In genomic region chr11:77014669-77015068, GRCh38 we compare ENCODE assay signal across 24 cellular contexts. TPM values are rescaled to one million over a fixed set of nuclear protein-coding genes. Genes with fewer than 3 reads are reported as not detected.
A peak's percentile ranks its signal among the peaks of the same experiment; 100 is the strongest.
DNase-seq lines count a peak whose midpoint lies in the region; ATAC-seq, FAIRE-seq and TF ChIP-seq lines count a peak whose summit lies in the region.
"Had no signal": no experiment of that assay in that cellular context is flagged by ENCODE, and none has a peak within 500 bp of the region (broad histone marks: within the 10 kb centered on the region; RNA-seq: fewer than 3 reads in every experiment).

No MANE protein-coding gene starts in this region.

- no peaks in the 10 kb centered on the region for H3K36me3 ChIP-seq in HepG2 (replicated peaks in 1 of 2; ENCODE audit: control insufficient read depth in 1 of 2, insufficient read depth in 2 of 2, low read length in 2 of 2)
- H3K36me3 ChIP-seq in right lobe of liver: no peaks in the 10 kb centered on the region
- H3K36me3 ChIP-seq in PC-9 (ENCODE audit: low read depth): 0 out of 2 replicates have a peak, but pooled peaks cover 9% of the 10 kb centered on the region
- H3K36me3 ChIP-seq in K562 (ENCODE audit: control insufficient read depth, insufficient read depth, low read length): peaks cover 6% of the 10 kb centered on the region; the same call in 1 of the 3 replicates
- H3K36me3 ChIP-seq: BE2C had no signal

- no peaks in the 10 kb centered on the region for H3K9me1 ChIP-seq in K562 (ENCODE audit: control insufficient read depth, insufficient read depth, low read length)

- TF ChIP-seq POLR2A in HepG2 (IDR thresholded peaks at IDR 0.05; ENCODE audit: insufficient read depth in 1 of 2, low read depth in 2 of 2, low read length in 2 of 2): no peak
- TF ChIP-seq POLR2A in right lobe of liver (IDR thresholded peaks at IDR 0.05): no peak
- TF ChIP-seq POLR2A in K562 (conservative IDR thresholded peaks at IDR 0.05): no peak

- H3K4me2 ChIP-seq in HepG2 (ENCODE audit: low read depth, low read length): no peak overlapping the region
- H3K4me2 ChIP-seq in PC-9: no peak overlapping the region
- no peak overlapping the region for H3K4me2 ChIP-seq in K562 (ENCODE audit: insufficient read depth, low read length)
- H3K4me2 ChIP-seq: BLaER1 had no signal

- no peak overlapping the region for H3K4me3 ChIP-seq in HepG2 (replicated peaks in 1 of 3; ENCODE audit: insufficient read depth in 1 of 3, low read depth in 2 of 3, low read length in 3 of 3)
- H3K4me3 ChIP-seq in right lobe of liver: no peak overlapping the region
- no peak overlapping the region for H3K4me3 ChIP-seq in PC-9
- H3K4me3 ChIP-seq in K562: no peak overlapping the region
- H3K4me3 ChIP-seq: A549, BLaER1 had no signal

- WGBS in HepG2 (ENCODE audit: low lambda C conversion rate): 84% methylated on average over 2 of the region's 2 CpGs
- 85% methylated on average over 2 of the region's 2 CpGs for WGBS in right lobe of liver (ENCODE audit: insufficient coverage, low coverage, low lambda C conversion rate, missing lambda C conversion rate)
- 74% methylated on average over 2 of the region's 2 CpGs for whole genome bisulfite sequencing in K562 (ENCODE audit: insufficient coverage, low coverage, missing lambda C conversion rate)

- TF ChIP-seq EP300 in HepG2 (IDR thresholded peaks at IDR 0.05; ENCODE audit: low read depth in 2 of 2, low read length in 2 of 2): no peak
- no peak for TF ChIP-seq EP300 in HepG2 (CRISPR knock-in tag; IDR thresholded peaks at IDR 0.05; ENCODE audit: borderline replicate concordance)
- TF ChIP-seq EP300 in K562 (IDR thresholded peaks at IDR 0.05; ENCODE audit: low read length): no peak

- peaks cover 32% of the 10 kb centered on the region for H3F3A ChIP-seq in PC-9 (ENCODE audit: insufficient read depth, low read depth)

- BruUV-seq in HepG2 (replicated peaks; lab: Mats Ljungman, UMichigan) (no TSS peak), PC-9 (replicated peaks; lab: Mats Ljungman, UMichigan) (no TSS peak), K562 (replicated peaks; lab: Mats Ljungman, UMichigan) (no TSS peak)

- H3K27me3 ChIP-seq in HepG2 (ENCODE audit: control insufficient read depth in 1 of 2, insufficient read depth in 2 of 2, low read length in 2 of 2): no peaks in the 10 kb centered on the region
- no peaks in the 10 kb centered on the region for H3K27me3 ChIP-seq in right lobe of liver
- H3K27me3 ChIP-seq in PC-9 (ENCODE audit: insufficient read depth, low read depth): no peaks in the 10 kb centered on the region
- no peaks in the 10 kb centered on the region for H3K27me3 ChIP-seq in K562 (ENCODE audit: control insufficient read depth in 2 of 2, insufficient read depth in 2 of 2, low read length in 2 of 2)
- H3K27me3 ChIP-seq: BE2C, BLaER1 had no signal

- H2AFZ ChIP-seq in HepG2 (ENCODE audit: low read length): no peak overlapping the region
- no peak overlapping the region for H2AFZ ChIP-seq in PC-9
- H2AFZ ChIP-seq in K562 (ENCODE audit: low read depth, low read length): no peak overlapping the region

- H3K4me1 ChIP-seq in HepG2 (ENCODE audit: insufficient read depth, low read length) (peaks cover 10% of the 10 kb centered on the region), right lobe of liver (no peaks in the 10 kb centered on the region), PC-9 (replicated peaks; ENCODE audit: insufficient read depth) (peaks cover 38% of the 10 kb centered on the region), K562 (replicated peaks in 1 of 2; ENCODE audit: control insufficient read depth in 2 of 2, insufficient read depth in 2 of 2, low read length in 2 of 2) (peaks cover 0 to 4% of the 10 kb centered on the region in 2 experiments; a peak in 2 of 5 replicates)
- H3K4me1 ChIP-seq: BE2C, BLaER1 had no signal

- H3K27ac ChIP-seq in HepG2 (ENCODE audit: extremely low read length, insufficient read depth, low read length): no peak overlapping the region
- no peak overlapping the region for H3K27ac ChIP-seq in right lobe of liver
- H3K27ac ChIP-seq in PC-9: peak overlapping the region; percentile 76
- H3K27ac ChIP-seq in K562 (ENCODE audit: extremely low read depth, low read depth, low read length): no peak overlapping the region
- H3K27ac ChIP-seq: 22Rv1, BLaER1 had no signal

- in situ Hi-C loops in HepG2 (cut with HindIII; ENCODE audit: extremely low pct_ligation_motif_present, low pct_unique_long_range_greater_than_20kb) (no loop called here), K562 (cut with MboI) (no loop called here), GM13976 (cut with MboI; ENCODE audit: low sequenced_read_pairs, unreplicated experiment) (no loop called here)

- H4K20me1 ChIP-seq in HepG2 (ENCODE audit: insufficient read depth, low read length) (no peaks in the 10 kb centered on the region), PC-9 (ENCODE audit: insufficient read depth) (no peaks in the 10 kb centered on the region), K562 (replicated peaks; ENCODE audit: control insufficient read depth, insufficient read depth, low read length) (no peaks in the 10 kb centered on the region)
- H4K20me1 ChIP-seq: BLaER1 had no signal

- intact Hi-C loops in HepG2 (cut with micrococcal nuclease; ENCODE audit: unreplicated experiment): no loop called here
- intact Hi-C loops in right lobe of liver (cut with DNase I): no loop called here
- intact Hi-C loops in PC-9 (cut with micrococcal nuclease; ENCODE audit: unreplicated experiment): no loop called here
- intact Hi-C loops in K562 (cut with micrococcal nuclease): no loop called here

- POLR2A ChIA-PET in HepG2 (lab: Yijun Ruan, JAX): no interaction called here
- POLR2A ChIA-PET in PC-9 (lab: Charles Lee; ENCODE audit: unreplicated experiment): no interaction called here
- POLR2A ChIA-PET in K562 (lab: Yijun Ruan, JAX): no interaction called here

- no peak for DNase-seq in HepG2 (ENCODE audit: low spot score)
- DNase-seq in right lobe of liver: no peak
- DNase-seq in PC-9: no peak
- DNase-seq in K562 (ENCODE audit: extremely low read depth in 1 of 4, low spot score in 3 of 4): no peak
- DNase-seq in NCI-H446 (lab: John Stamatoyannopoulos, UW): no peak
- no peak for DNase-seq in GM13976 (ENCODE audit: low spot score)
- DNase-seq: BE2C; C1 segment of cervical spinal cord; CD4-positive, alpha-beta memory T cell; CD4-positive, CD25-positive, alpha-beta regulatory T cell; CD8-positive, alpha-beta memory T cell; COR-L47; DMS79 treated with DMSO at 0.1 percent for 48 hours; GF-D8 had no signal

- H3K79me2 ChIP-seq in HepG2 (ENCODE audit: insufficient read depth, low read length) (no peaks in the 10 kb centered on the region), PC-9 (ENCODE audit: low read depth) (no peaks in the 10 kb centered on the region), K562 (ENCODE audit: control insufficient read depth, insufficient read depth, low read length) (no peaks in the 10 kb centered on the region)

- no peak for TF ChIP-seq CTCF in HepG2 (CRISPR knock-in tag; IDR thresholded peaks at IDR 0.05)
- TF ChIP-seq CTCF in right lobe of liver (IDR thresholded peaks at IDR 0.05): no peak
- TF ChIP-seq CTCF in PC-9 (conservative IDR thresholded peaks at IDR 0.05): no peak
- TF ChIP-seq CTCF in K562 (IDR thresholded peaks at IDR 0.05 in 2 of 3, conservative IDR thresholded peaks at IDR 0.05 in 1 of 3; ENCODE audit: insufficient read depth in 2 of 3, low read depth in 1 of 3, low read length in 3 of 3): no peak
- TF ChIP-seq CTCF in GM13976 (IDR thresholded peaks at IDR 0.05; ENCODE audit: borderline replicate concordance, control extremely low read depth, extremely low read depth, insufficient read depth, missing control alignments): no peak

- no peak for TF ChIP-seq RAD21 in HepG2 (CRISPR knock-in tag; IDR thresholded peaks at IDR 0.05)
- TF ChIP-seq RAD21 in K562 (CRISPR knock-in tag; conservative IDR thresholded peaks at IDR 0.05 in 1 of 2, IDR thresholded peaks at IDR 0.05 in 1 of 2): no peak

- H3K9ac ChIP-seq in HepG2 (ENCODE audit: insufficient read depth, low read depth, low read length) (no peak overlapping the region), K562 (ENCODE audit: insufficient read depth in 1 of 2, low read depth in 2 of 2, low read length in 2 of 2) (no peak overlapping the region)
- H3K9ac ChIP-seq: BLaER1 had no signal

- no peak for ATAC-seq in HepG2
- no peak for ATAC-seq in right lobe of liver
- no peak for ATAC-seq in K562
- ATAC-seq in GM18511 (IDR thresholded peaks at IDR 0.05; ENCODE audit: unreplicated experiment): no peak

- FAIRE-seq in HepG2 (lab: Jason Lieb, UNC): no peak
- peak; percentile 67 for FAIRE-seq in K562 (lab: Jason Lieb, UNC)
- FAIRE-seq: D721Med, GM12891, GM18507, GM19239 had no signal

- H3K9me3 ChIP-seq in HepG2 (ENCODE audit: low read length) (no peaks in the 10 kb centered on the region), right lobe of liver (no peaks in the 10 kb centered on the region), PC-9 (ENCODE audit: insufficient read depth, low read depth) (no peaks in the 10 kb centered on the region), K562 (replicated peaks; ENCODE audit: control insufficient read depth, insufficient read depth, low read depth, low read length) (no peaks in the 10 kb centered on the region)
- H3K9me3 ChIP-seq: A549, BE2C, BLaER1 had no signal

- H3K9me2 ChIP-seq in PC-9 (ENCODE audit: insufficient read depth): no peaks in the 10 kb centered on the region

- CTCF ChIA-PET in HepG2 (lab: Yijun Ruan, JAX; ENCODE audit: low intra/inter-chr PET ratio, low total read pairs): no interaction called here
- CTCF ChIA-PET in PC-9 (lab: Charles Lee): interaction anchor here (1.6 kb wide), 1 partner anchor 95 kb away, joined by 6 read pairs; no protein-coding TSS in a partner anchor
- CTCF ChIA-PET in K562 (lab: Yijun Ruan, JAX; ENCODE audit: low intra/inter-chr PET ratio): no interaction called here

RNA-seq across cellular contexts. Expression of gene B3GNT6, which starts 19.5 kb away (rescaled TPM):
- total RNA-seq in HepG2 (2016; rRNA removed; fragmentation: Illumina TruSeq; extraction: Trizol): not detected in 2 replicates
- total RNA-seq in HepG2 (2016; cell fraction: cytosol; rRNA removed; fragmentation: Illumina TruSeq; extraction: Trizol; ENCODE audit: low read depth): not detected in 2 replicates
- not detected in 2 replicates for total RNA-seq in HepG2 (2016; cell fraction: insoluble cytoplasmic fraction; rRNA removed; fragmentation: Illumina TruSeq; extraction: Trizol)
- total RNA-seq in HepG2 (2016; cell fraction: membrane; rRNA removed; fragmentation: Illumina TruSeq; extraction: Trizol): not detected in 2 replicates
- not detected in 2 replicates for total RNA-seq in HepG2 (2016; cell fraction: nucleus; rRNA removed; fragmentation: Illumina TruSeq; extraction: Trizol)
- not detected in 2 replicates for polyA plus RNA-seq in HepG2 (2011; rRNA removed)
- not detected in 2 replicates for polyA plus RNA-seq in HepG2 (2011; cell fraction: cytosol; rRNA removed)
- polyA plus RNA-seq in HepG2 (2011; cell fraction: nucleus; rRNA removed): not detected in 2 replicates
- polyA plus RNA-seq in HepG2 (2012): not detected in 2 replicates
- not detected in 2 replicates for polyA plus RNA-seq in HepG2 (2016; cell fraction: cytosol; fragmentation: Illumina TruSeq; extraction: Trizol; ENCODE audit: low read depth)
- polyA plus RNA-seq in HepG2 (2016; cell fraction: insoluble cytoplasmic fraction; fragmentation: Illumina TruSeq; extraction: Trizol; ENCODE audit: low read depth): not detected in 2 replicates
- polyA plus RNA-seq in HepG2 (2016; cell fraction: membrane; fragmentation: Illumina TruSeq; extraction: Trizol; ENCODE audit: low read depth): not detected in 2 replicates
- polyA plus RNA-seq in HepG2 (2016; cell fraction: nucleus; fragmentation: Illumina TruSeq; extraction: Trizol; ENCODE audit: insufficient read depth, low read depth): not detected in 2 replicates
- not detected in 2 replicates for polyA minus RNA-seq in HepG2 (2011; rRNA and poly(A)+ RNA removed; ENCODE audit: low replicate concordance)
- polyA minus RNA-seq in HepG2 (2011; cell fraction: cytosol; rRNA and poly(A)+ RNA removed): not detected in 2 replicates
- not detected in 2 replicates for polyA minus RNA-seq in HepG2 (2011; cell fraction: nucleus; rRNA and poly(A)+ RNA removed)
- total RNA-seq in right lobe of liver: not detected
- total RNA-seq in PC-9 (2021): not detected in 2 replicates
- 0.21 and 0.25 TPM in 2 replicates for total RNA-seq in K562 (2011; cell fraction: chromatin; rRNA removed; ENCODE audit: low replicate concordance)
- 0.33 TPM in 1 of 2 replicates, not detected in the other for total RNA-seq in K562 (2011; cell fraction: nucleolus; rRNA removed)
- not detected in 2 replicates for total RNA-seq in K562 (2011; cell fraction: nucleoplasm; rRNA removed)
- not detected in 2 replicates for total RNA-seq in K562 (2014; rRNA removed)
- total RNA-seq in K562 (2014; rRNA removed; fragmentation: Illumina TruSeq; extraction: Trizol): not detected in 2 replicates
- not detected in 2 replicates for total RNA-seq in K562 (2015; rRNA removed; fragmentation: Illumina TruSeq; extraction: Trizol)
- total RNA-seq in K562 (2021): not detected in 2 replicates
- polyA plus RNA-seq in K562 (2011; rRNA removed): 0.03 and 0.04 TPM in 2 replicates
- 0.03 and 0.12 TPM in 2 replicates for polyA plus RNA-seq in K562 (2011; cell fraction: cytosol; rRNA removed)
- polyA plus RNA-seq in K562 (2011; cell fraction: nucleus; rRNA removed): not detected in 2 replicates
- 0.04 and 0.05 TPM in 2 replicates for polyA plus RNA-seq in K562 (2012)
- not detected in 2 replicates for polyA plus RNA-seq in K562 (2014; fragmentation: Illumina TruSeq; extraction: Trizol)
- not detected for polyA plus RNA-seq in K562 (2014; fragmentation: Nextera tagmentation; extraction: Ambion mirVana)
- polyA plus RNA-seq in K562 (2014; rRNA removed): not detected in 2 replicates
- not detected in 2 replicates for polyA minus RNA-seq in K562 (2011; rRNA and poly(A)+ RNA removed)
- polyA minus RNA-seq in K562 (2011; cell fraction: cytosol; rRNA and poly(A)+ RNA removed): not detected in 2 replicates
- polyA minus RNA-seq in K562 (2011; cell fraction: nucleus; rRNA and poly(A)+ RNA removed): not detected in 2 replicates
- total RNA-seq: A172; CD4-positive, alpha-beta memory T cell; CD4-positive, CD25-positive, alpha-beta regulatory T cell; CD8-positive, alpha-beta memory T cell had no signal
- polyA plus RNA-seq: CD14-positive monocyte; CD4-positive, alpha-beta memory T cell; CD4-positive, CD25-positive, alpha-beta regulatory T cell; CD8-positive, alpha-beta memory T cell had no signal

RNA-seq across cellular contexts. Expression of gene CAPN5, which starts 52.1 kb away (rescaled TPM):
- 0.22 and 0.27 TPM in 2 replicates for total RNA-seq in HepG2 (2016; rRNA removed; fragmentation: Illumina TruSeq; extraction: Trizol)
- total RNA-seq in HepG2 (2016; cell fraction: cytosol; rRNA removed; fragmentation: Illumina TruSeq; extraction: Trizol; ENCODE audit: low read depth): 0.09 TPM in 1 of 2 replicates, not detected in the other
- 0.27 and 0.28 TPM in 2 replicates for total RNA-seq in HepG2 (2016; cell fraction: insoluble cytoplasmic fraction; rRNA removed; fragmentation: Illumina TruSeq; extraction: Trizol)
- 0.28 and 0.34 TPM in 2 replicates for total RNA-seq in HepG2 (2016; cell fraction: membrane; rRNA removed; fragmentation: Illumina TruSeq; extraction: Trizol)
- total RNA-seq in HepG2 (2016; cell fraction: nucleus; rRNA removed; fragmentation: Illumina TruSeq; extraction: Trizol): 0.66 and 0.75 TPM in 2 replicates
- 1.2 and 2.1 TPM in 2 replicates for polyA plus RNA-seq in HepG2 (2011; rRNA removed)
- polyA plus RNA-seq in HepG2 (2011; cell fraction: cytosol; rRNA removed): 0.95 and 1.0 TPM in 2 replicates
- 3.7 and 6.7 TPM in 2 replicates for polyA plus RNA-seq in HepG2 (2011; cell fraction: nucleus; rRNA removed)
- polyA plus RNA-seq in HepG2 (2012): 0.94 and 2.0 TPM in 2 replicates
- polyA plus RNA-seq in HepG2 (2016; cell fraction: cytosol; fragmentation: Illumina TruSeq; extraction: Trizol; ENCODE audit: low read depth): 0.19 and 0.23 TPM in 2 replicates
- 0.93 and 1.1 TPM in 2 replicates for polyA plus RNA-seq in HepG2 (2016; cell fraction: insoluble cytoplasmic fraction; fragmentation: Illumina TruSeq; extraction: Trizol; ENCODE audit: low read depth)
- polyA plus RNA-seq in HepG2 (2016; cell fraction: membrane; fragmentation: Illumina TruSeq; extraction: Trizol; ENCODE audit: low read depth): 0.37 and 0.48 TPM in 2 replicates
- 0.68 and 0.85 TPM in 2 replicates for polyA plus RNA-seq in HepG2 (2016; cell fraction: nucleus; fragmentation: Illumina TruSeq; extraction: Trizol; ENCODE audit: insufficient read depth, low read depth)
- polyA minus RNA-seq in HepG2 (2011; rRNA and poly(A)+ RNA removed; ENCODE audit: low replicate concordance): 0.49 and 2.0 TPM in 2 replicates
- polyA minus RNA-seq in HepG2 (2011; cell fraction: cytosol; rRNA and poly(A)+ RNA removed): 0.88 and 0.99 TPM in 2 replicates
- polyA minus RNA-seq in HepG2 (2011; cell fraction: nucleus; rRNA and poly(A)+ RNA removed): 1.0 and 1.7 TPM in 2 replicates
- 10 to 100 TPM; 23.1 to 66.7 (median 43.3) TPM for total RNA-seq in right lobe of liver
- 9.9 and 10.5 TPM in 2 replicates for total RNA-seq in PC-9 (2021)
- total RNA-seq in K562 (2011; cell fraction: chromatin; rRNA removed; ENCODE audit: low replicate concordance): 1.3 and 7.9 TPM in 2 replicates
- 2.8 TPM in 2 replicates for total RNA-seq in K562 (2011; cell fraction: nucleolus; rRNA removed)
- 4.2 and 4.4 TPM in 2 replicates for total RNA-seq in K562 (2011; cell fraction: nucleoplasm; rRNA removed)
- total RNA-seq in K562 (2014; rRNA removed): 0.36 TPM in 1 of 2 replicates, not detected in the other
- total RNA-seq in K562 (2014; rRNA removed; fragmentation: Illumina TruSeq; extraction: Trizol): 0.04 TPM in 1 of 2 replicates, not detected in the other
- total RNA-seq in K562 (2015; rRNA removed; fragmentation: Illumina TruSeq; extraction: Trizol): 0.14 TPM in 1 of 2 replicates, not detected in the other
- total RNA-seq in K562 (2021): 0.40 and 0.44 TPM in 2 replicates
- polyA plus RNA-seq in K562 (2011; rRNA removed): 0.43 and 1.7 TPM in 2 replicates
- 0.49 and 0.81 TPM in 2 replicates for polyA plus RNA-seq in K562 (2011; cell fraction: cytosol; rRNA removed)
- 4.4 and 6.0 TPM in 2 replicates for polyA plus RNA-seq in K562 (2011; cell fraction: nucleus; rRNA removed)
- polyA plus RNA-seq in K562 (2012): 1.00 and 1.3 TPM in 2 replicates
- polyA plus RNA-seq in K562 (2014; fragmentation: Illumina TruSeq; extraction: Trizol): 0.13 and 0.44 TPM in 2 replicates
- polyA plus RNA-seq in K562 (2014; fragmentation: Nextera tagmentation; extraction: Ambion mirVana): not detected
- polyA plus RNA-seq in K562 (2014; rRNA removed): 0.05 and 0.12 TPM in 2 replicates
- polyA minus RNA-seq in K562 (2011; rRNA and poly(A)+ RNA removed): 0.53 and 0.84 TPM in 2 replicates
- polyA minus RNA-seq in K562 (2011; cell fraction: cytosol; rRNA and poly(A)+ RNA removed): 0.86 and 3.5 TPM in 2 replicates
- 1.5 and 3.6 TPM in 2 replicates for polyA minus RNA-seq in K562 (2011; cell fraction: nucleus; rRNA and poly(A)+ RNA removed)

Comparison
In these comparisons a context has a peak if more than half of its experiments do, and no peak if none do; other contexts are left out.
1. Of the 241 proteins assayed by ChIP-seq in both HepG2 and K562: peak only in HepG2: none; only in K562: none; in both: ZNF121; in neither: 240.